Comparison of ENCODE assay signal across 11 cellular contexts in the genomic region with DNA sequence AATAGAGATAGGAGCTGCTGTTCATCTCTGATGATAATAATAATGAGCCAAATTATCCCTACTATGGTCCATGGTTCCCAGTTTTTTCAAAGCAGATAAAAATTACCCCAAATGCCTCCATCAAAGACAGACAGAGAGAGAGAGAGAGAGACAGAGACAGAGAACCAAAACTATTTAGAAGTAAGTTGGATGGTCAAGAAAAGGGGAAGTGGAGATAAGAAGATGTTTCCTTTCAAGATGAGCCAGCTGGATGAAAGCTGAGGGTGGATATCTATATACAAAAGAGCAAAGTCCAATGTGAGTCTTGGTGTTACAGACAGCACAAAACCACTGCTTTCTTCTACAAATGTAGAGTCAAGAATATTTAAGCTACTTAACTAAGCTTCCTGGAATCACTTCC.
A peak's percentile ranks its signal among the peaks of the same experiment; 100 is the strongest.
DNase-seq lines count a peak whose midpoint lies in the region; ATAC-seq, FAIRE-seq and TF ChIP-seq lines count a peak whose summit lies in the region.
"Had no signal": no experiment of that assay in that cellular context is flagged by ENCODE, and none has a peak within 500 bp of the region (broad histone marks: within the 10 kb centered on the region; RNA-seq: fewer than 3 reads in every experiment).

No MANE protein-coding gene starts in this region.

- H3K27me3 Mint-ChIP-seq in GM23338 (ENCODE audit: insufficient read depth, low read depth, poor library complexity) = no peaks in the 10 kb centered on the region

- H3K36me3 ChIP-seq in GM23338 (ENCODE audit: insufficient read depth) = no peaks in the 10 kb centered on the region
- H3K36me3 ChIP-seq: sigmoid colon, SJSA1 had no signal

- peaks cover 6% of the 10 kb centered on the region for H3K4me1 ChIP-seq in GM23338 (ENCODE audit: insufficient read depth)
- H3K4me1 ChIP-seq: sigmoid colon, SJSA1 had no signal

- no peak for TF ChIP-seq CTCF in GM23338 (conservative IDR thresholded peaks at IDR 0.05; ENCODE audit: low read depth in 2 of 2)

- H3K4me3 Mint-ChIP-seq in GM23338 = no peak overlapping the region
- H3K4me3 Mint-ChIP-seq: activated naive CD8-positive, alpha-beta T cell treated with anti-CD3 and anti-CD28 coated beads, Interleukin-2, amount 10 ng/mL, durations not matched to agents 7 days and 5 days had no signal

- H3K4me2 ChIP-seq in GM23338 = no peak overlapping the region

- H3F3A ChIP-seq in GM23338 (replicated peaks; ENCODE audit: low read depth) = no peaks in the 10 kb centered on the region

- no peaks in the 10 kb centered on the region for H4K20me1 ChIP-seq in GM23338 (replicated peaks; ENCODE audit: insufficient read depth)

- peak; percentile 98 for ATAC-seq in GM21367 (IDR thresholded peaks at IDR 0.05; ENCODE audit: unreplicated experiment)
- ATAC-seq in HG03025 (IDR thresholded peaks at IDR 0.05; ENCODE audit: low FRiP score, unreplicated experiment) = peak; percentile 92
- ATAC-seq in GM23338 = no peak

- FAIRE-seq in GM18507 (lab: Jason Lieb, UNC) = peak; percentile 95

- H3K36me3 Mint-ChIP-seq in GM23338 (ENCODE audit: low read depth) = no peaks in the 10 kb centered on the region
- H3K36me3 Mint-ChIP-seq: activated naive CD8-positive, alpha-beta T cell treated with anti-CD3 and anti-CD28 coated beads, Interleukin-2, amount 10 ng/mL, durations not matched to agents 7 days and 5 days had no signal

- no peak overlapping the region for H3K27ac Mint-ChIP-seq in GM23338
- H3K27ac Mint-ChIP-seq: activated naive CD8-positive, alpha-beta T cell treated with anti-CD3 and anti-CD28 coated beads, Interleukin-2, amount 10 ng/mL, durations not matched to agents 7 days and 5 days had no signal

- no peak overlapping the region for H3K4me3 ChIP-seq in GM23338
- H3K4me3 ChIP-seq: sigmoid colon, SJSA1 had no signal

- H3K27ac ChIP-seq in GM23338 (ENCODE audit: low read depth) = no peak overlapping the region
- H3K27ac ChIP-seq: sigmoid colon, SJSA1 had no signal

- no peaks in the 10 kb centered on the region for H3K79me2 ChIP-seq in GM23338 (replicated peaks; ENCODE audit: insufficient read depth)

- peaks cover 19% of the 10 kb centered on the region for H3K4me1 Mint-ChIP-seq in GM23338
- H3K4me1 Mint-ChIP-seq: activated naive CD8-positive, alpha-beta T cell treated with anti-CD3 and anti-CD28 coated beads, Interleukin-2, amount 10 ng/mL, durations not matched to agents 7 days and 5 days had no signal

- H2AFZ ChIP-seq in GM23338 = no peak overlapping the region

- H3K9me3 Mint-ChIP-seq in GM23338 = no peaks in the 10 kb centered on the region
- H3K9me3 Mint-ChIP-seq: activated naive CD8-positive, alpha-beta T cell treated with anti-CD3 and anti-CD28 coated beads, Interleukin-2, amount 10 ng/mL, durations not matched to agents 7 days and 5 days had no signal

- no peaks in the 10 kb centered on the region for H3K9me2 ChIP-seq in GM23338 (ENCODE audit: insufficient read depth)

- DNase-seq in GM18507 (ENCODE audit: extremely low spot score, insufficient read length, low read depth) = no peak
- DNase-seq in NOMO-1 treated with dmso at 0.1 percent for 144 hours (lab: John Stamatoyannopoulos, UW; ENCODE audit: unreplicated experiment) = peak; percentile 26
- no peak for DNase-seq in NCI-H69 (lab: John Stamatoyannopoulos, UW)
- DNase-seq in cerebellar cortex (ENCODE audit: low spot score) = no peak
- no peak for DNase-seq in HCEC 1CT
- DNase-seq in GM23338 (ENCODE audit: low spot score) = no peak
- DNase-seq: activated naive CD8-positive, alpha-beta T cell treated with anti-CD3 and anti-CD28 coated beads, Interleukin-2, amount 10 ng/mL, durations not matched to agents 7 days and 5 days; sigmoid colon had no signal

- no peaks in the 10 kb centered on the region for H3K27me3 ChIP-seq in GM23338 (ENCODE audit: insufficient read depth)
- H3K27me3 ChIP-seq: sigmoid colon, SJSA1 had no signal

TF ChIP-seq in GM23338, 12 proteins besides CTCF, POLR2A, EP300 and RAD21:
- TF ChIP-seq, protein P1, sequence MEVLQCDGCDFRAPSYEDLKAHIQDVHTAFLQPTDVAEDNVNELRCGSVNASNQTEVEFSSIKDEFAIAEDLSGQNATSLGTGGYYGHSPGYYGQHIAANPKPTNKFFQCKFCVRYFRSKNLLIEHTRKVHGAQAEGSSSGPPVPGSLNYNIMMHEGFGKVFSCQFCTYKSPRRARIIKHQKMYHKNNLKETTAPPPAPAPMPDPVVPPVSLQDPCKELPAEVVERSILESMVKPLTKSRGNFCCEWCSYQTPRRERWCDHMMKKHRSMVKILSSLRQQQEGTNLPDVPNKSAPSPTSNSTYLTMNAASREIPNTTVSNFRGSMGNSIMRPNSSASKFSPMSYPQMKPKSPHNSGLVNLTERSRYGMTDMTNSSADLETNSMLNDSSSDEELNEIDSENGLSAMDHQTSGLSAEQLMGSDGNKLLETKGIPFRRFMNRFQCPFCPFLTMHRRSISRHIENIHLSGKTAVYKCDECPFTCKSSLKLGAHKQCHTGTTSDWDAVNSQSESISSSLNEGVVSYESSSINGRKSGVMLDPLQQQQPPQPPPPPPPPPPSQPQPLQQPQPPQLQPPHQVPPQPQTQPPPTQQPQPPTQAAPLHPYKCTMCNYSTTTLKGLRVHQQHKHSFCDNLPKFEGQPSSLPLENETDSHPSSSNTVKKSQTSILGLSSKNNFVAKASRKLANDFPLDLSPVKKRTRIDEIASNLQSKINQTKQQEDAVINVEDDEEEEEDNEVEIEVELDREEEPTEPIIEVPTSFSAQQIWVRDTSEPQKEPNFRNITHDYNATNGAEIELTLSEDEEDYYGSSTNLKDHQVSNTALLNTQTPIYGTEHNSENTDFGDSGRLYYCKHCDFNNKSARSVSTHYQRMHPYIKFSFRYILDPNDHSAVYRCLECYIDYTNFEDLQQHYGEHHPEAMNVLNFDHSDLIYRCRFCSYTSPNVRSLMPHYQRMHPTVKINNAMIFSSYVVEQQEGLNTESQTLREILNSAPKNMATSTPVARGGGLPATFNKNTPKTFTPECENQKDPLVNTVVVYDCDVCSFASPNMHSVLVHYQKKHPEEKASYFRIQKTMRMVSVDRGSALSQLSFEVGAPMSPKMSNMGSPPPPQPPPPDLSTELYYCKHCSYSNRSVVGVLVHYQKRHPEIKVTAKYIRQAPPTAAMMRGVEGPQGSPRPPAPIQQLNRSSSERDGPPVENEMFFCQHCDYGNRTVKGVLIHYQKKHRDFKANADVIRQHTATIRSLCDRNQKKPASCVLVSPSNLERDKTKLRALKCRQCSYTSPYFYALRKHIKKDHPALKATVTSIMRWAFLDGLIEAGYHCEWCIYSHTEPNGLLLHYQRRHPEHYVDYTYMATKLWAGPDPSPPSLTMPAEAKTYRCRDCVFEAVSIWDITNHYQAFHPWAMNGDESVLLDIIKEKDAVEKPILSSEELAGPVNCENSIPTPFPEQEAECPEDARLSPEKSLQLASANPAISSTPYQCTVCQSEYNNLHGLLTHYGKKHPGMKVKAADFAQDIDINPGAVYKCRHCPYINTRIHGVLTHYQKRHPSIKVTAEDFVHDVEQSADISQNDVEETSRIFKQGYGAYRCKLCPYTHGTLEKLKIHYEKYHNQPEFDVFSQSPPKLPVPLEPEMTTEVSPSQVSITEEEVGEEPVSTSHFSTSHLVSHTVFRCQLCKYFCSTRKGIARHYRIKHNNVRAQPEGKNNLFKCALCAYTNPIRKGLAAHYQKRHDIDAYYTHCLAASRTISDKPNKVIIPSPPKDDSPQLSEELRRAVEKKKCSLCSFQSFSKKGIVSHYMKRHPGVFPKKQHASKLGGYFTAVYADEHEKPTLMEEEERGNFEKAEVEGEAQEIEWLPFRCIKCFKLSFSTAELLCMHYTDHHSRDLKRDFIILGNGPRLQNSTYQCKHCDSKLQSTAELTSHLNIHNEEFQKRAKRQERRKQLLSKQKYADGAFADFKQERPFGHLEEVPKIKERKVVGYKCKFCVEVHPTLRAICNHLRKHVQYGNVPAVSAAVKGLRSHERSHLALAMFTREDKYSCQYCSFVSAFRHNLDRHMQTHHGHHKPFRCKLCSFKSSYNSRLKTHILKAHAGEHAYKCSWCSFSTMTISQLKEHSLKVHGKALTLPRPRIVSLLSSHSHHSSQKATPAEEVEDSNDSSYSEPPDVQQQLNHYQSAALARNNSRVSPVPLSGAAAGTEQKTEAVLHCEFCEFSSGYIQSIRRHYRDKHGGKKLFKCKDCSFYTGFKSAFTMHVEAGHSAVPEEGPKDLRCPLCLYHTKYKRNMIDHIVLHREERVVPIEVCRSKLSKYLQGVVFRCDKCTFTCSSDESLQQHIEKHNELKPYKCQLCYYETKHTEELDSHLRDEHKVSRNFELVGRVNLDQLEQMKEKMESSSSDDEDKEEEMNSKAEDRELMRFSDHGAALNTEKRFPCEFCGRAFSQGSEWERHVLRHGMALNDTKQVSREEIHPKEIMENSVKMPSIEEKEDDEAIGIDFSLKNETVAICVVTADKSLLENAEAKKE (CRISPR knock-in tag; IDR thresholded peaks at IDR 0.05) = no peak
- TF ChIP-seq EZH2 (IDR thresholded peaks at IDR 0.05; ENCODE audit: low read depth, unreplicated experiment) = no peak
- no peak for TF ChIP-seq NANOG (IDR thresholded peaks at IDR 0.05; ENCODE audit: borderline replicate concordance)
- TF ChIP-seq CREB1 (CRISPR knock-in tag; IDR thresholded peaks at IDR 0.05; ENCODE audit: low read depth) = no peak
- no peak for TF ChIP-seq STAT1 (IDR thresholded peaks at IDR 0.05; ENCODE audit: unreplicated experiment)
- TF ChIP-seq JUNB (IDR thresholded peaks at IDR 0.05; ENCODE audit: unreplicated experiment) = no peak
- no peak for TF ChIP-seq ZNF331 (CRISPR knock-in tag; IDR thresholded peaks at IDR 0.05; ENCODE audit: low read depth)
